Comparison of ENCODE assay signal across 1 cellular context in the genomic region with DNA sequence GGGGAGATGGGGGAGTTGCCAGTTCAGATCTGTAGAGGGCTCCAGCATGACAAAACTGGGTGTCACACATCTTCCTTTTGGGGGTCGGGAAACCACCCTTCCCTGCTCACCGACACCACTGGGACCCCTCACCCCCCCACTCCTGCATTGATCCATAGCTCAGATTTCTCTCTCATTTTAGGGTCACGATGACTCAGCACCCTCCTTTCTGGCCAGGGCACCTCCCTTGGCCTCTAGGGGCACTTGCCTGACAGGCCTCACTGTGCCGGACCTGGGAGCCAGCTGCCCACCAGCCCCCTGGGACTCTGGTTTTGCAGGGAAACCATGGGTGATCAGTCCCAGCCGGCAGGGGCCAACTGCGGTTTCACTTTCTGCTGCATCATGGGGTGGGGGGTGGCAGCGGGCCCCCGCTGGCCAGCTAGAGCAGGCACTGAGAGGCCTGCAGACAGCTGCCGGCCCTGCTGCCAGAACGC.
TF ChIP-seq lines count a peak whose summit lies in the region.

No MANE protein-coding gene starts in this region.

TF ChIP-seq in HepG2, 621 proteins besides CTCF, POLR2A, EP300 and RAD21 (continued from another document and continues in another):
- no peak for TF ChIP-seq ZBTB25 (CRISPR knock-in tag; IDR thresholded peaks at IDR 0.05)
- TF ChIP-seq HOXA7 (CRISPR knock-in tag; IDR thresholded peaks at IDR 0.05) = no peak
- TF ChIP-seq ZSCAN12 (CRISPR knock-in tag; IDR thresholded peaks at IDR 0.05) = no peak
- TF ChIP-seq, protein P1, sequence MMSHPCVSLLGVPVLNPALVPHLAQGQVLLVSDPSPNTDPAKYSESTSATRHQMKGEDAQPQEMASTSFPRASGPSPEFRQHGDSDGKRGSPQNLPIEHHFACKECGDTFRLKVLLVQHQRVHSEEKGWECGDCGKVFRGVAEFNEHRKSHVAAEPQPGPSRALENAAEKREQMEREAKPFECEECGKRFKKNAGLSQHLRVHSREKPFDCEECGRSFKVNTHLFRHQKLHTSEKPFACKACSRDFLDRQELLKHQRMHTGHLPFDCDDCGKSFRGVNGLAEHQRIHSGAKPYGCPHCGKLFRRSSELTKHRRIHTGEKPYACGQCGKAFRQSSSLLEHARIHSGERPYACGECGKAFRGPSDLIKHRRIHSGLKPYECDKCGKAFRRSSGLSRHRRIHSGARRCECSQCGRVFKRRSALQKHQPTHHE (CRISPR knock-in tag; IDR thresholded peaks at IDR 0.05; ENCODE audit: borderline replicate concordance) = 0 out of 2 replicates have a peak, but pooled peaks have one; percentile 25
- no peak for TF ChIP-seq SUZ12 (IDR thresholded peaks at IDR 0.05; ENCODE audit: low read depth, low read length)
- no peak for TF ChIP-seq ZNF597 (CRISPR knock-in tag; IDR thresholded peaks at IDR 0.05)
- TF ChIP-seq ETV5 (CRISPR knock-in tag; IDR thresholded peaks at IDR 0.05; ENCODE audit: borderline replicate concordance) = no peak
- TF ChIP-seq EEA1 (CRISPR knock-in tag; IDR thresholded peaks at IDR 0.05; ENCODE audit: borderline replicate concordance) = no peak
- TF ChIP-seq SRSF1 (optimal IDR thresholded peaks at IDR 0.05; ENCODE audit: low read depth, low read length) = peak; percentile 55
- no peak for TF ChIP-seq ZFP1 (CRISPR knock-in tag; IDR thresholded peaks at IDR 0.05)
- no peak for TF ChIP-seq ZNF496 (CRISPR knock-in tag; IDR thresholded peaks at IDR 0.05; ENCODE audit: insufficient replicate concordance)
- no peak for TF ChIP-seq KLF6 (CRISPR knock-in tag; IDR thresholded peaks at IDR 0.05)
- TF ChIP-seq SSRP1 (CRISPR knock-in tag; IDR thresholded peaks at IDR 0.05) = no peak
- no peak for TF ChIP-seq MTA3 (CRISPR knock-in tag; IDR thresholded peaks at IDR 0.05)
- no peak for TF ChIP-seq ZSCAN31 (CRISPR knock-in tag; IDR thresholded peaks at IDR 0.05; ENCODE audit: low read depth)
- no peak for TF ChIP-seq ZFP62 (CRISPR knock-in tag; IDR thresholded peaks at IDR 0.05)
- TF ChIP-seq ELK4 (CRISPR knock-in tag; IDR thresholded peaks at IDR 0.05; ENCODE audit: borderline replicate concordance) = no peak
- TF ChIP-seq ZNF451 (CRISPR knock-in tag; IDR thresholded peaks at IDR 0.05) = no peak
- TF ChIP-seq ZNF460 (CRISPR knock-in tag; IDR thresholded peaks at IDR 0.05; ENCODE audit: borderline replicate concordance) = no peak
- no peak; the same call in 1 of the 2 replicates for TF ChIP-seq ZFY (CRISPR knock-in tag; IDR thresholded peaks at IDR 0.05)
- TF ChIP-seq, protein P2, sequence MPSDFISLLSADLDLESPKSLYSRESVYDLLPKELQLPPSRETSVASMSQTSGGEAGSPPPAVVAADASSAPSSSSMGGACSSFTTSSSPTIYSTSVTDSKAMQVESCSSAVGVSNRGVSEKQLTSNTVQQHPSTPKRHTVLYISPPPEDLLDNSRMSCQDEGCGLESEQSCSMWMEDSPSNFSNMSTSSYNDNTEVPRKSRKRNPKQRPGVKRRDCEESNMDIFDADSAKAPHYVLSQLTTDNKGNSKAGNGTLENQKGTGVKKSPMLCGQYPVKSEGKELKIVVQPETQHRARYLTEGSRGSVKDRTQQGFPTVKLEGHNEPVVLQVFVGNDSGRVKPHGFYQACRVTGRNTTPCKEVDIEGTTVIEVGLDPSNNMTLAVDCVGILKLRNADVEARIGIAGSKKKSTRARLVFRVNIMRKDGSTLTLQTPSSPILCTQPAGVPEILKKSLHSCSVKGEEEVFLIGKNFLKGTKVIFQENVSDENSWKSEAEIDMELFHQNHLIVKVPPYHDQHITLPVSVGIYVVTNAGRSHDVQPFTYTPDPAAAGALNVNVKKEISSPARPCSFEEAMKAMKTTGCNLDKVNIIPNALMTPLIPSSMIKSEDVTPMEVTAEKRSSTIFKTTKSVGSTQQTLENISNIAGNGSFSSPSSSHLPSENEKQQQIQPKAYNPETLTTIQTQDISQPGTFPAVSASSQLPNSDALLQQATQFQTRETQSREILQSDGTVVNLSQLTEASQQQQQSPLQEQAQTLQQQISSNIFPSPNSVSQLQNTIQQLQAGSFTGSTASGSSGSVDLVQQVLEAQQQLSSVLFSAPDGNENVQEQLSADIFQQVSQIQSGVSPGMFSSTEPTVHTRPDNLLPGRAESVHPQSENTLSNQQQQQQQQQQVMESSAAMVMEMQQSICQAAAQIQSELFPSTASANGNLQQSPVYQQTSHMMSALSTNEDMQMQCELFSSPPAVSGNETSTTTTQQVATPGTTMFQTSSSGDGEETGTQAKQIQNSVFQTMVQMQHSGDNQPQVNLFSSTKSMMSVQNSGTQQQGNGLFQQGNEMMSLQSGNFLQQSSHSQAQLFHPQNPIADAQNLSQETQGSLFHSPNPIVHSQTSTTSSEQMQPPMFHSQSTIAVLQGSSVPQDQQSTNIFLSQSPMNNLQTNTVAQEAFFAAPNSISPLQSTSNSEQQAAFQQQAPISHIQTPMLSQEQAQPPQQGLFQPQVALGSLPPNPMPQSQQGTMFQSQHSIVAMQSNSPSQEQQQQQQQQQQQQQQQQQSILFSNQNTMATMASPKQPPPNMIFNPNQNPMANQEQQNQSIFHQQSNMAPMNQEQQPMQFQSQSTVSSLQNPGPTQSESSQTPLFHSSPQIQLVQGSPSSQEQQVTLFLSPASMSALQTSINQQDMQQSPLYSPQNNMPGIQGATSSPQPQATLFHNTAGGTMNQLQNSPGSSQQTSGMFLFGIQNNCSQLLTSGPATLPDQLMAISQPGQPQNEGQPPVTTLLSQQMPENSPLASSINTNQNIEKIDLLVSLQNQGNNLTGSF (CRISPR knock-in tag; IDR thresholded peaks at IDR 0.05) = no peak
- TF ChIP-seq ZNF160 (CRISPR knock-in tag; IDR thresholded peaks at IDR 0.05) = no peak
- TF ChIP-seq, protein P3, sequence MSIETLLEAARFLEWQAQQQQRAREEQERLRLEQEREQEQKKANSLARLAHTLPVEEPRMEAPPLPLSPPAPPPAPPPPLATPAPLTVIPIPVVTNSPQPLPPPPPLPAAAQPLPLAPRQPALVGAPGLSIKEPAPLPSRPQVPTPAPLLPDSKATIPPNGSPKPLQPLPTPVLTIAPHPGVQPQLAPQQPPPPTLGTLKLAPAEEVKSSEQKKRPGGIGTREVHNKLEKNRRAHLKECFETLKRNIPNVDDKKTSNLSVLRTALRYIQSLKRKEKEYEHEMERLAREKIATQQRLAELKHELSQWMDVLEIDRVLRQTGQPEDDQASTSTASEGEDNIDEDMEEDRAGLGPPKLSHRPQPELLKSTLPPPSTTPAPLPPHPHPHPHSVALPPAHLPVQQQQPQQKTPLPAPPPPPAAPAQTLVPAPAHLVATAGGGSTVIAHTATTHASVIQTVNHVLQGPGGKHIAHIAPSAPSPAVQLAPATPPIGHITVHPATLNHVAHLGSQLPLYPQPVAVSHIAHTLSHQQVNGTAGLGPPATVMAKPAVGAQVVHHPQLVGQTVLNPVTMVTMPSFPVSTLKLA (IDR thresholded peaks at IDR 0.05) = no peak
- TF ChIP-seq MXI1 (IDR thresholded peaks at IDR 0.05; ENCODE audit: borderline replicate concordance, low read depth, low read length) = no peak
- no peak for TF ChIP-seq SMAD1 (CRISPR knock-in tag; IDR thresholded peaks at IDR 0.05; ENCODE audit: borderline replicate concordance, low read depth)
- TF ChIP-seq, protein P4, sequence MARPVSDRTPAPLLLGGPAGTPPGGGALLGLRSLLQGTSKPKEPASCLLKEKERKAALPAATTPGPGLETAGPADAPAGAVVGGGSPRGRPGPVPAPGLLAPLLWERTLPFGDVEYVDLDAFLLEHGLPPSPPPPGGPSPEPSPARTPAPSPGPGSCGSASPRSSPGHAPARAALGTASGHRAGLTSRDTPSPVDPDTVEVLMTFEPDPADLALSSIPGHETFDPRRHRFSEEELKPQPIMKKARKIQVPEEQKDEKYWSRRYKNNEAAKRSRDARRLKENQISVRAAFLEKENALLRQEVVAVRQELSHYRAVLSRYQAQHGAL (CRISPR knock-in tag; IDR thresholded peaks at IDR 0.05; ENCODE audit: not compliant biosample characterization) = no peak
- TF ChIP-seq ZNF354B (CRISPR knock-in tag; IDR thresholded peaks at IDR 0.05) = no peak
- no peak for TF ChIP-seq ZNF121 (CRISPR knock-in tag; IDR thresholded peaks at IDR 0.05)
- no peak for TF ChIP-seq KMT2B (CRISPR knock-in tag; IDR thresholded peaks at IDR 0.05)
- no peak for TF ChIP-seq MEIS2 (CRISPR knock-in tag; IDR thresholded peaks at IDR 0.05)
- TF ChIP-seq ZNF343 (CRISPR knock-in tag; IDR thresholded peaks at IDR 0.05) = no peak
- peak; percentile 78 for TF ChIP-seq FOSL2 (CRISPR knock-in tag; IDR thresholded peaks at IDR 0.05)
- no peak for TF ChIP-seq ZNF761 (CRISPR knock-in tag; conservative IDR thresholded peaks at IDR 0.05)
- TF ChIP-seq SIX4 (CRISPR knock-in tag; IDR thresholded peaks at IDR 0.05) = no peak
- no peak for TF ChIP-seq NCOA2 (CRISPR knock-in tag; IDR thresholded peaks at IDR 0.05)
- TF ChIP-seq, protein P5, sequence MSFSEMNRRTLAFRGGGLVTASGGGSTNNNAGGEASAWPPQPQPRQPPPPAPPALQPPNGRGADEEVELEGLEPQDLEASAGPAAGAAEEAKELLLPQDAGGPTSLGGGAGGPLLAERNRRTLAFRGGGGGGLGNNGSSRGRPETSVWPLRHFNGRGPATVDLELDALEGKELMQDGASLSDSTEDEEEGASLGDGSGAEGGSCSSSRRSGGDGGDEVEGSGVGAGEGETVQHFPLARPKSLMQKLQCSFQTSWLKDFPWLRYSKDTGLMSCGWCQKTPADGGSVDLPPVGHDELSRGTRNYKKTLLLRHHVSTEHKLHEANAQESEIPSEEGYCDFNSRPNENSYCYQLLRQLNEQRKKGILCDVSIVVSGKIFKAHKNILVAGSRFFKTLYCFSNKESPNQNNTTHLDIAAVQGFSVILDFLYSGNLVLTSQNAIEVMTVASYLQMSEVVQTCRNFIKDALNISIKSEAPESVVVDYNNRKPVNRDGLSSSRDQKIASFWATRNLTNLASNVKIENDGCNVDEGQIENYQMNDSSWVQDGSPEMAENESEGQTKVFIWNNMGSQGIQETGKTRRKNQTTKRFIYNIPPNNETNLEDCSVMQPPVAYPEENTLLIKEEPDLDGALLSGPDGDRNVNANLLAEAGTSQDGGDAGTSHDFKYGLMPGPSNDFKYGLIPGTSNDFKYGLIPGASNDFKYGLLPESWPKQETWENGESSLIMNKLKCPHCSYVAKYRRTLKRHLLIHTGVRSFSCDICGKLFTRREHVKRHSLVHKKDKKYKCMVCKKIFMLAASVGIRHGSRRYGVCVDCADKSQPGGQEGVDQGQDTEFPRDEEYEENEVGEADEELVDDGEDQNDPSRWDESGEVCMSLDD (CRISPR knock-in tag; IDR thresholded peaks at IDR 0.05; ENCODE audit: borderline replicate concordance) = peak; percentile 75; the same call in 1 of the 2 replicates
- peak; percentile 91 for TF ChIP-seq MAFG (CRISPR knock-in tag; IDR thresholded peaks at IDR 0.05)
- TF ChIP-seq ZNF530 (CRISPR knock-in tag; IDR thresholded peaks at IDR 0.05; ENCODE audit: low read depth) = no peak
- TF ChIP-seq ZNF383 (CRISPR knock-in tag; IDR thresholded peaks at IDR 0.05; ENCODE audit: borderline replicate concordance) = no peak
- TF ChIP-seq, protein P6, sequence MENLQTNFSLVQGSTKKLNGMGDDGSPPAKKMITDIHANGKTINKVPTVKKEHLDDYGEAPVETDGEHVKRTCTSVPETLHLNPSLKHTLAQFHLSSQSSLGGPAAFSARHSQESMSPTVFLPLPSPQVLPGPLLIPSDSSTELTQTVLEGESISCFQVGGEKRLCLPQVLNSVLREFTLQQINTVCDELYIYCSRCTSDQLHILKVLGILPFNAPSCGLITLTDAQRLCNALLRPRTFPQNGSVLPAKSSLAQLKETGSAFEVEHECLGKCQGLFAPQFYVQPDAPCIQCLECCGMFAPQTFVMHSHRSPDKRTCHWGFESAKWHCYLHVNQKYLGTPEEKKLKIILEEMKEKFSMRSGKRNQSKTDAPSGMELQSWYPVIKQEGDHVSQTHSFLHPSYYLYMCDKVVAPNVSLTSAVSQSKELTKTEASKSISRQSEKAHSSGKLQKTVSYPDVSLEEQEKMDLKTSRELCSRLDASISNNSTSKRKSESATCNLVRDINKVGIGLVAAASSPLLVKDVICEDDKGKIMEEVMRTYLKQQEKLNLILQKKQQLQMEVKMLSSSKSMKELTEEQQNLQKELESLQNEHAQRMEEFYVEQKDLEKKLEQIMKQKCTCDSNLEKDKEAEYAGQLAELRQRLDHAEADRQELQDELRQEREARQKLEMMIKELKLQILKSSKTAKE (CRISPR knock-in tag; IDR thresholded peaks at IDR 0.05; ENCODE audit: borderline replicate concordance) = no peak
- peak; percentile 79; the same call in 1 of the 2 replicates for TF ChIP-seq NFE2L1 (CRISPR knock-in tag; IDR thresholded peaks at IDR 0.05; ENCODE audit: borderline replicate concordance)
- TF ChIP-seq ZBTB7B (CRISPR knock-in tag; IDR thresholded peaks at IDR 0.05) = peak; percentile 55; the same call in 1 of the 2 replicates
- no peak for TF ChIP-seq ZNF251 (CRISPR knock-in tag; IDR thresholded peaks at IDR 0.05)
- TF ChIP-seq ZNF678 (CRISPR knock-in tag; IDR thresholded peaks at IDR 0.05) = no peak
- TF ChIP-seq SMARCC2 (IDR thresholded peaks at IDR 0.05) = no peak
- no peak for TF ChIP-seq ZNF44 (CRISPR knock-in tag; IDR thresholded peaks at IDR 0.05)
- no peak for TF ChIP-seq KDM3A (CRISPR knock-in tag; IDR thresholded peaks at IDR 0.05; ENCODE audit: low read depth)
- no peak for TF ChIP-seq GLI4 (CRISPR knock-in tag; IDR thresholded peaks at IDR 0.05; ENCODE audit: borderline replicate concordance)
- TF ChIP-seq PTBP1 (IDR thresholded peaks at IDR 0.05; ENCODE audit: low read depth, low read length, poor library complexity, severe bottlenecking) = peak; percentile 89
- no peak for TF ChIP-seq RARG (CRISPR knock-in tag; IDR thresholded peaks at IDR 0.05; ENCODE audit: low read depth)
- 0 out of 2 replicates have a peak, but pooled peaks have one; percentile 16 for TF ChIP-seq ZMYM4 (CRISPR knock-in tag; IDR thresholded peaks at IDR 0.05)
- no peak for TF ChIP-seq ZNF317 (CRISPR knock-in tag; IDR thresholded peaks at IDR 0.05)
- TF ChIP-seq ZNF143 (CRISPR knock-in tag; IDR thresholded peaks at IDR 0.05) = no peak
